1 cellular context compared by ENCODE assay signal in genomic region chr19:46984077-46985010, GRCh38.
TF ChIP-seq lines count a peak whose summit lies in the region.

No MANE protein-coding gene starts in this region.

TF ChIP-seq in HepG2, 621 proteins besides CTCF, POLR2A, EP300 and RAD21 (continued from another document and continues in another):
- TF ChIP-seq ZNF260 (CRISPR knock-in tag; IDR thresholded peaks at IDR 0.05; ENCODE audit: borderline replicate concordance, low read depth), result no peak
- peak; percentile 100 for TF ChIP-seq MIXL1 (CRISPR knock-in tag; IDR thresholded peaks at IDR 0.05)
- no peak for TF ChIP-seq HINFP (CRISPR knock-in tag; IDR thresholded peaks at IDR 0.05; ENCODE audit: low read depth)
- TF ChIP-seq NFKBIZ (CRISPR knock-in tag; IDR thresholded peaks at IDR 0.05), result peak; percentile 88
- TF ChIP-seq ZGPAT (CRISPR knock-in tag; IDR thresholded peaks at IDR 0.05), result peak; percentile 85
- TF ChIP-seq PRDM4 (CRISPR knock-in tag; IDR thresholded peaks at IDR 0.05; ENCODE audit: borderline replicate concordance), result no peak
- TF ChIP-seq HOXA7 (CRISPR knock-in tag; IDR thresholded peaks at IDR 0.05), result no peak
- TF ChIP-seq ZNF598 (CRISPR knock-in tag; IDR thresholded peaks at IDR 0.05; ENCODE audit: borderline replicate concordance), result no peak; the same call in 1 of the 2 replicates
- TF ChIP-seq ZNF503 (CRISPR knock-in tag; IDR thresholded peaks at IDR 0.05), result peak; percentile 87
- no peak for TF ChIP-seq ZNF225 (CRISPR knock-in tag; IDR thresholded peaks at IDR 0.05)
- peak; percentile 89 for TF ChIP-seq HDAC2 (CRISPR knock-in tag; IDR thresholded peaks at IDR 0.05)
- TF ChIP-seq CREBL2 (CRISPR knock-in tag; IDR thresholded peaks at IDR 0.05; ENCODE audit: borderline replicate concordance), result no peak
- no peak for TF ChIP-seq ZFP90 (CRISPR knock-in tag; IDR thresholded peaks at IDR 0.05; ENCODE audit: borderline replicate concordance)
- no peak; the same call in 1 of the 2 replicates for TF ChIP-seq ZNF547 (CRISPR knock-in tag; IDR thresholded peaks at IDR 0.05)
- TF ChIP-seq ZNF280D (CRISPR knock-in tag; IDR thresholded peaks at IDR 0.05), result 0 out of 2 replicates have a peak, but pooled peaks have one; percentile 55
- TF ChIP-seq NFIC (IDR thresholded peaks at IDR 0.05; ENCODE audit: low read length), result peak; percentile 74
- TF ChIP-seq HNF4G (IDR thresholded peaks at IDR 0.05; ENCODE audit: borderline replicate concordance, low read depth, low read length), result no peak; the same call in 1 of the 2 replicates
- no peak; the same call in 1 of the 2 replicates for TF ChIP-seq HNF4G (CRISPR knock-in tag; IDR thresholded peaks at IDR 0.05; ENCODE audit: borderline replicate concordance, low read depth)
- TF ChIP-seq ZNF746 (CRISPR knock-in tag; IDR thresholded peaks at IDR 0.05), result peak; percentile 64; the same call in 1 of the 2 replicates
- TF ChIP-seq IKZF1 (IDR thresholded peaks at IDR 0.05), result no peak
- 0 out of 2 replicates have a peak, but pooled peaks have one; percentile 38 for TF ChIP-seq NR0B2 (CRISPR knock-in tag; IDR thresholded peaks at IDR 0.05)
- TF ChIP-seq TFAP4 (IDR thresholded peaks at IDR 0.05; ENCODE audit: borderline replicate concordance, low read depth), result peak; percentile 98
- no peak for TF ChIP-seq ZNF274 (CRISPR knock-in tag; IDR thresholded peaks at IDR 0.05)
- peak; percentile 88 for TF ChIP-seq HBP1 (CRISPR knock-in tag; IDR thresholded peaks at IDR 0.05; ENCODE audit: low read depth)
- peak; percentile 50; the same call in 1 of the 2 replicates for TF ChIP-seq ZNF292 (CRISPR knock-in tag; IDR thresholded peaks at IDR 0.05; ENCODE audit: borderline replicate concordance, low read depth)
- TF ChIP-seq NFAT5 (CRISPR knock-in tag; IDR thresholded peaks at IDR 0.05), result no peak
- TF ChIP-seq ZNF484 (CRISPR knock-in tag; IDR thresholded peaks at IDR 0.05; ENCODE audit: borderline replicate concordance, low read depth), result no peak
- TF ChIP-seq ZNF468 (CRISPR knock-in tag; IDR thresholded peaks at IDR 0.05), result no peak
- peak; percentile 75; the same call in 1 of the 2 replicates for TF ChIP-seq ZNF124 (CRISPR knock-in tag; IDR thresholded peaks at IDR 0.05)
- peak; percentile 56; the same call in 1 of the 2 replicates for TF ChIP-seq RARG (CRISPR knock-in tag; IDR thresholded peaks at IDR 0.05; ENCODE audit: low read depth)
- 0 out of 2 replicates have a peak, but pooled peaks have one; percentile 25 for TF ChIP-seq RELA (CRISPR knock-in tag; IDR thresholded peaks at IDR 0.05)
- TF ChIP-seq ZNF17 (CRISPR knock-in tag; IDR thresholded peaks at IDR 0.05), result no peak
- TF ChIP-seq CREB1 (IDR thresholded peaks at IDR 0.05), result peak; percentile 58; the same call in 1 of the 2 replicates
- peak; percentile 77 for TF ChIP-seq CREB1 (CRISPR knock-in tag; IDR thresholded peaks at IDR 0.05)
- TF ChIP-seq ZNF776 (CRISPR knock-in tag; IDR thresholded peaks at IDR 0.05), result no peak
- peak; percentile 98 for TF ChIP-seq SAP130 (CRISPR knock-in tag; IDR thresholded peaks at IDR 0.05; ENCODE audit: low read depth)
- TF ChIP-seq SNRNP70 (IDR thresholded peaks at IDR 0.05; ENCODE audit: low read depth, low read length), result no peak
- TF ChIP-seq ZNF7 (CRISPR knock-in tag; IDR thresholded peaks at IDR 0.05), result no peak
- TF ChIP-seq YEATS2 (CRISPR knock-in tag; IDR thresholded peaks at IDR 0.05; ENCODE audit: borderline replicate concordance), result peak; percentile 80; the same call in 1 of the 2 replicates
- peak; percentile 59; the same call in 1 of the 2 replicates for TF ChIP-seq KAT7 (CRISPR knock-in tag; IDR thresholded peaks at IDR 0.05; ENCODE audit: borderline replicate concordance)
- peak; percentile 92 for TF ChIP-seq SSRP1 (CRISPR knock-in tag; IDR thresholded peaks at IDR 0.05)
